8 cellular contexts compared by ENCODE assay signal in the genomic region with DNA sequence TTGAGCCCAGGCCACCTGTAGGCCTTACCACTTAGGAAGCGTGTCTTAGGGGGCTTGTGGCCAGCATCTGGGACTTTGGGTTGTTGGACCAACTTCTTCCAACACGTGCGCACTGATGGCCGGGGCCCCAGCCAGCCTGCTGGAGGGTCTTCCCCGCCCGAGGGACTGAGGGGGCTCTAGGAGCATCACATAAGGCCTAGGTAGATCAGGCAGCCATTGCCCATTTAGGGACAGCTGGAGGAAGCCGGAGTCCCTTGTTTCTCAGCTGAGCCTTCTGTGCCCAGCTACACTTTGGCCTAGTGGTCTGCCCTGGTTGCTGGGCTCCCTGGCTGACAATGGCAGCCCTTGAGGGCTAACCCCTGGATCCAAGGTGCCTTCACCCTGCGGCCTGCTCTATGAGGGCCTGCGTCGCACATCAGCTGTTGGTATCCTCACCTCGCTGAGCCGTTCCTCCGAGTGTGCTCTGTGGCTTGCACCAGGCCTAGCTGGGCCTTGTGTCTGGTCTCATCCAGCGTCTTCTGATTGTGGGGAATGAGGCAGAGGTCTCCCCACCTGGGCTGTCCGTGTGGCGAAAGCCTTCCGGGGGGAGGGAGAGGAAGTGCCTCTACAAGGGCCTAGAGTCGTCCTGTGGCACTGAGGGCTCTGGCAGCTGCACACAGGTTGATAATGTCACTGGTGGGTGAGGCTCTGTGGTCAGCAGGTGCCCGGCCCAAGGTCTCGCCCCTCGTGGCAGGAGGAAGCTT. TPM values are rescaled to one million over a fixed set of nuclear protein-coding genes. Genes with fewer than 3 reads are reported as not detected.
A peak's percentile ranks its signal among the peaks of the same experiment; 100 is the strongest.
DNase-seq lines count a peak whose midpoint lies in the region; ATAC-seq, FAIRE-seq and TF ChIP-seq lines count a peak whose summit lies in the region.

No MANE protein-coding gene starts in this region.

- no peak for TF ChIP-seq RAD21 in GM12878 (IDR thresholded peaks at IDR 0.05; ENCODE audit: insufficient read depth, low read depth, low read length)

- peak overlapping the region; percentile 72 for H3K4me3 Mint-ChIP-seq in activated naive CD4-positive, alpha-beta T cell treated with anti-CD3 and anti-CD28 coated beads, Interleukin-2, amount 10 ng/mL, durations not matched to agents 7 days and 5 days
- H3K4me3 Mint-ChIP-seq in activated T-helper 2 cell treated with anti-CD3 and anti-CD28 coated beads, Interferon-gamma antibody, Interleukin-2, Interleukin-4, amounts not matched to agents 10 μg/mL and 5 μg/mL and 100 μg/mL, durations not matched to agents 14 hours and 24 hours and 36 hours (ENCODE audit: low read depth) = no peak overlapping the region

- BruUV-seq in GM12878 (replicated peaks; lab: Mats Ljungman, UMichigan) = no TSS peak

- H3K27ac Mint-ChIP-seq in activated naive CD4-positive, alpha-beta T cell treated with anti-CD3 and anti-CD28 coated beads, Interleukin-2, amount 10 ng/mL, durations not matched to agents 7 days and 5 days = peak overlapping the region; percentile 84
- no peak overlapping the region for H3K27ac Mint-ChIP-seq in activated T-helper 2 cell treated with anti-CD3 and anti-CD28 coated beads, Interferon-gamma antibody, Interleukin-2, Interleukin-4, amounts not matched to agents 10 μg/mL and 5 μg/mL and 100 μg/mL, durations not matched to agents 14 hours and 24 hours and 36 hours

- H3K4me2 ChIP-seq in GM12878 (ENCODE audit: control insufficient read depth, insufficient read depth) = peak overlapping the region; percentile 93
- H3K4me2 ChIP-seq in mesendoderm (ENCODE audit: low read length) = peak overlapping the region; percentile 45

- H4K5ac ChIP-seq in mesendoderm (ENCODE audit: low read length) = no peak overlapping the region

- TF ChIP-seq POLR2A in GM12878 (IDR thresholded peaks at IDR 0.05; ENCODE audit: low read depth, low read length) = no peak
- TF ChIP-seq POLR2A in transverse colon (IDR thresholded peaks at IDR 0.05) = no peak

- TF ChIP-seq CTCF in GM12878 (IDR thresholded peaks at IDR 0.05 in 2 of 3, conservative IDR thresholded peaks at IDR 0.05 in 1 of 3; ENCODE audit: control insufficient read depth in 2 of 3, extremely low read depth in 1 of 3, insufficient read depth in 1 of 3, low read depth in 3 of 3, low read length in 3 of 3) (no peak), transverse colon (IDR thresholded peaks at IDR 0.05) (no peak)

- H3K18ac ChIP-seq in mesendoderm (ENCODE audit: low read length) = no peak overlapping the region

- no peak for FAIRE-seq in GM12878 (lab: Jason Lieb, UNC)

- in situ Hi-C loops in GM12878 (cut with MboI) = no loop called here
- in situ Hi-C loops in transverse colon (cut with MboI; ENCODE audit: low pct_ligation_motif_present in 1 of 4, low pct_unique_long_range_greater_than_20kb in 1 of 4, low sequenced_read_pairs in 3 of 4) = no loop called here

- H3K4me1 Mint-ChIP-seq in activated naive CD4-positive, alpha-beta T cell treated with anti-CD3 and anti-CD28 coated beads, Interleukin-2, amount 10 ng/mL, durations not matched to agents 7 days and 5 days = peaks cover 38% of the 10 kb centered on the region
- peaks cover 21% of the 10 kb centered on the region for H3K4me1 Mint-ChIP-seq in activated T-helper 2 cell treated with anti-CD3 and anti-CD28 coated beads, Interferon-gamma antibody, Interleukin-2, Interleukin-4, amounts not matched to agents 10 μg/mL and 5 μg/mL and 100 μg/mL, durations not matched to agents 14 hours and 24 hours and 36 hours (ENCODE audit: low read depth)

- peaks cover 17% of the 10 kb centered on the region for H3K79me1 ChIP-seq in mesendoderm (ENCODE audit: low read length)

- H3K9ac ChIP-seq in GM12878 (ENCODE audit: control insufficient read depth, insufficient read depth, low read length) (no peak overlapping the region), mesendoderm (ENCODE audit: low read length) (no peak overlapping the region)

- peak overlapping the region; percentile 40; the same call in 1 of the 2 replicates for H3K4me3 ChIP-seq in GM12878
- H3K4me3 ChIP-seq in mesendoderm (ENCODE audit: low read length) = no peak overlapping the region
- H3K4me3 ChIP-seq in transverse colon = peak overlapping the region in 2 of 4 donors; percentile 4 to 96

- POLR2A ChIA-PET in GM12878 (lab: Charles Lee) = interaction anchor here (3.0 kb wide), 1 partner anchor 122 kb away, joined by 11 read pairs; a partner anchor contains a TSS

- DNase-seq in activated naive CD4-positive, alpha-beta T cell treated with anti-CD3 and anti-CD28 coated beads, Interleukin-2, amount 10 ng/mL, durations not matched to agents 7 days and 5 days = no peak
- no peak for DNase-seq in activated naive CD4-positive, alpha-beta T cell (lab: John Stamatoyannopoulos, UW)
- no peak for DNase-seq in GM12878 (ENCODE audit: low read depth, low spot score)
- no peak for DNase-seq in mesendoderm
- DNase-seq in transverse colon = no peak
- no peak for DNase-seq in occipital lobe (lab: John Stamatoyannopoulos, UW)
- DNase-seq in kidney glomerular epithelial cell (lab: John Stamatoyannopoulos, UW) = no peak
- no peak for DNase-seq in activated T-helper 2 cell treated with anti-CD3 and anti-CD28 coated beads, Interferon-gamma antibody, Interleukin-2, Interleukin-4, amounts not matched to agents 10 μg/mL and 5 μg/mL and 100 μg/mL, durations not matched to agents 14 hours and 24 hours and 36 hours (ENCODE audit: low spot score)

- H3K9me3 ChIP-seq in GM12878 (replicated peaks; ENCODE audit: control insufficient read depth, insufficient read depth, low read length) (no peaks in the 10 kb centered on the region; the same call in 2 of the 3 replicates), transverse colon (no peaks in the 10 kb centered on the region)

- SMC1A ChIA-PET in GM12878 (lab: Charles Lee; ENCODE audit: uncharacterized antibody, unreplicated experiment) = no interaction called here

- H3K36me3 Mint-ChIP-seq in activated naive CD4-positive, alpha-beta T cell treated with anti-CD3 and anti-CD28 coated beads, Interleukin-2, amount 10 ng/mL, durations not matched to agents 7 days and 5 days = peaks cover 8% of the 10 kb centered on the region
- peaks cover 12% of the 10 kb centered on the region for H3K36me3 Mint-ChIP-seq in activated T-helper 2 cell treated with anti-CD3 and anti-CD28 coated beads, Interferon-gamma antibody, Interleukin-2, Interleukin-4, amounts not matched to agents 10 μg/mL and 5 μg/mL and 100 μg/mL, durations not matched to agents 14 hours and 24 hours and 36 hours (ENCODE audit: low read depth)

- H3K79me2 ChIP-seq in GM12878 (ENCODE audit: control insufficient read depth, insufficient read depth, low read length) = peaks cover 30% of the 10 kb centered on the region
- peaks cover 46% of the 10 kb centered on the region for H3K79me2 ChIP-seq in mesendoderm (ENCODE audit: control insufficient read depth, insufficient read depth, low read length)

- no peak for ATAC-seq in GM12878

- H4K20me1 ChIP-seq in GM12878 (ENCODE audit: control insufficient read depth, insufficient read depth) = peaks cover 5% of the 10 kb centered on the region

- H3K4me1 ChIP-seq in GM12878 (ENCODE audit: control insufficient read depth, insufficient read depth, low read length) = peaks cover 11% of the 10 kb centered on the region
- H3K4me1 ChIP-seq in mesendoderm (ENCODE audit: control insufficient read depth, low read depth, low read length) = no peaks in the 10 kb centered on the region
- peaks cover 17 to 45% (median 31%) of the 10 kb centered on the region in 4 donors for H3K4me1 ChIP-seq in transverse colon

- no peak overlapping the region for H3K23ac ChIP-seq in mesendoderm (ENCODE audit: low read length)

- peak overlapping the region; percentile 35 for H3K56ac ChIP-seq in mesendoderm (ENCODE audit: low read length)

- no peaks in the 10 kb centered on the region for H3K27me3 Mint-ChIP-seq in activated naive CD4-positive, alpha-beta T cell treated with anti-CD3 and anti-CD28 coated beads, Interleukin-2, amount 10 ng/mL, durations not matched to agents 7 days and 5 days
- H3K27me3 Mint-ChIP-seq in activated T-helper 2 cell treated with anti-CD3 and anti-CD28 coated beads, Interferon-gamma antibody, Interleukin-2, Interleukin-4, amounts not matched to agents 10 μg/mL and 5 μg/mL and 100 μg/mL, durations not matched to agents 14 hours and 24 hours and 36 hours (ENCODE audit: low read depth) = no peaks in the 10 kb centered on the region

- RAD21 ChIA-PET in GM12878 (lab: Charles Lee; ENCODE audit: unreplicated experiment) = no interaction called here

- H2BK5ac ChIP-seq in mesendoderm (ENCODE audit: low read length) = no peak overlapping the region

- intact Hi-C loops in GM12878 (cut with micrococcal nuclease; ENCODE audit: unreplicated experiment) = no loop called here
- intact Hi-C loops in transverse colon (cut with DNase I; ENCODE audit: low total_unique reads) = no loop called here
- intact Hi-C loops in activated T-helper 2 cell treated with anti-CD3 and anti-CD28 coated beads, Interferon-gamma antibody, Interleukin-2, Interleukin-4, amounts not matched to agents 10 μg/mL and 5 μg/mL and 100 μg/mL, durations not matched to agents 14 hours and 24 hours and 36 hours (cut with micrococcal nuclease) = loop anchor here (2.0 kb wide), 1 partner anchor 53 kb away; a partner anchor contains a TSS

- H3K27ac ChIP-seq in GM12878 (ENCODE audit: control insufficient read depth, insufficient read depth) = 0 out of 2 replicates have a peak overlapping the region, but pooled peaks have one; percentile 11
- H3K27ac ChIP-seq in mesendoderm (ENCODE audit: low read depth, low read length) = no peak overlapping the region
- H3K27ac ChIP-seq in transverse colon = peak overlapping the region; percentile 99 to 100 (median 100)

- no peak for TF ChIP-seq EP300 in GM12878 (IDR thresholded peaks at IDR 0.05; ENCODE audit: borderline replicate concordance in 1 of 2, control insufficient read depth in 1 of 2, low read depth in 2 of 2, low read length in 2 of 2)
- TF ChIP-seq EP300 in transverse colon (IDR thresholded peaks at IDR 0.05; ENCODE audit: low read depth) = no peak

- peaks cover 0 to 3% of the 10 kb centered on the region in 2 experiments; a peak in 1 of 4 replicates for H3K36me3 ChIP-seq in GM12878 (ENCODE audit: control insufficient read depth in 2 of 2, insufficient read depth in 2 of 2, low read length in 1 of 2)
- no peaks in the 10 kb centered on the region for H3K36me3 ChIP-seq in mesendoderm (ENCODE audit: control insufficient read depth, insufficient read depth, low read length)
- H3K36me3 ChIP-seq in transverse colon = no peaks in the 10 kb centered on the region

- no peak overlapping the region for H3K4ac ChIP-seq in mesendoderm (ENCODE audit: low read depth, low read length)

- H3K9me3 Mint-ChIP-seq in activated naive CD4-positive, alpha-beta T cell treated with anti-CD3 and anti-CD28 coated beads, Interleukin-2, amount 10 ng/mL, durations not matched to agents 7 days and 5 days = peaks cover 4% of the 10 kb centered on the region
- H3K9me3 Mint-ChIP-seq in activated T-helper 2 cell treated with anti-CD3 and anti-CD28 coated beads, Interferon-gamma antibody, Interleukin-2, Interleukin-4, amounts not matched to agents 10 μg/mL and 5 μg/mL and 100 μg/mL, durations not matched to agents 14 hours and 24 hours and 36 hours = no peaks in the 10 kb centered on the region

- CTCF ChIA-PET in activated naive CD4-positive, alpha-beta T cell treated with anti-CD3 and anti-CD28 coated beads, Interleukin-2, amount 10 ng/mL, durations not matched to agents 7 days and 5 days (lab: Charles Lee) = interaction anchor here (0.8 to 2.2 kb wide), 2 partner anchors 20 to 37 kb away, joined by 3 to 10 read pairs; no protein-coding TSS in a partner anchor
- CTCF ChIA-PET in GM12878 (lab: Yijun Ruan, JAX) = interaction anchor here (1.2 to 1.4 kb wide), 3 partner anchors 22 to 188 kb away, joined by 3 to 5 read pairs (median 5); a partner anchor contains a TSS

- H2AFZ ChIP-seq in GM12878 (ENCODE audit: control insufficient read depth, low read depth, low read length) = no peak overlapping the region

- no peaks in the 10 kb centered on the region for H3K27me3 ChIP-seq in GM12878 (replicated peaks in 1 of 2; ENCODE audit: control insufficient read depth in 2 of 2, insufficient read depth in 2 of 2, low read length in 1 of 2)
- H3K27me3 ChIP-seq in mesendoderm (ENCODE audit: insufficient read depth, low read length, poor library complexity) = no peaks in the 10 kb centered on the region
- no peaks in the 10 kb centered on the region for H3K27me3 ChIP-seq in transverse colon

- no peak overlapping the region for H2AK5ac ChIP-seq in mesendoderm (ENCODE audit: low read length)

- no peak overlapping the region for H4K8ac ChIP-seq in mesendoderm (ENCODE audit: low read depth, low read length)

- WGBS in GM12878 (ENCODE audit: insufficient coverage, insufficient replicate concordance, low lambda C conversion rate, missing lambda C conversion rate) = 85% methylated on average over 21 of the region's 21 CpGs
- no CpG with 5 or more reads among the region's 21 CpGs for WGBS in mesendoderm (ENCODE audit: extremely low coverage, insufficient coverage, low lambda C conversion rate)
- WGBS in transverse colon (ENCODE audit: low coverage in 1 of 2), 2 donors = 76% methylated on average over 21 of the region's 21 CpGs; no CpG with 5 or more reads in 1 of the 2 donors

- no peak overlapping the region for H2BK120ac ChIP-seq in mesendoderm (ENCODE audit: low read depth, low read length)

- H2BK15ac ChIP-seq in mesendoderm (replicated peaks; ENCODE audit: low read depth) = no peak overlapping the region

RNA-seq across cellular contexts. Expression of a gene that starts 1.3 kb away (rescaled TPM):
- total RNA-seq in GM12878 (2013; cell fraction: nucleolus; rRNA removed) = 57.7 and 68.4 TPM in 2 replicates
- total RNA-seq in GM12878 (2014; rRNA removed) (8.8 and 9.2 TPM in 2 replicates), GM12878 (2014; rRNA removed; fragmentation: Illumina TruSeq; extraction: Trizol) (6.3 and 7.0 TPM in 2 replicates), GM12878 (2021) (75.3 and 82.5 TPM in 2 replicates), transverse colon (100 to 1,000 TPM in 1 of 4 donors, 10 to 100 TPM in 3; 48.6 to 159 (median 56.1) TPM), occipital lobe (76.9 TPM)
- 40.8 TPM for polyA plus RNA-seq in GM12878 (2011; ENCODE audit: low read depth)
- polyA plus RNA-seq in GM12878 (2011; rRNA removed) (11.5 and 25.7 TPM in 2 replicates), GM12878 (2014; fragmentation: Illumina TruSeq; extraction: Trizol) (6.0 and 10.2 TPM in 2 replicates), GM12878 (2014; fragmentation: Nextera tagmentation; extraction: Ambion mirVana) (1 to 10 TPM in 1 of 2 experiments, under 1 TPM in 1; 0.92 to 2.6 TPM), GM12878 (2014; rRNA removed) (56.7 and 66.6 TPM in 2 replicates), GM12878 (2016; fragmentation: Nextera tagmentation; extraction: Ambion mirVana) (10 to 100 TPM; 63.3 to 75.6 TPM)
- polyA plus RNA-seq in GM12878 (2011; cell fraction: cytosol; rRNA removed) = 46.9 and 73.5 TPM in 2 replicates
- polyA plus RNA-seq in GM12878 (2011; cell fraction: nucleus; rRNA removed) = 102 and 124 TPM in 2 replicates
- 80.1 and 111 TPM in 2 replicates for polyA plus RNA-seq in GM12878 (2012)
- 26.5 and 35.7 TPM in 2 replicates for polyA minus RNA-seq in GM12878 (2011; rRNA and poly(A)+ RNA removed)
- 24.1 and 28.6 TPM in 2 replicates for polyA minus RNA-seq in GM12878 (2011; cell fraction: cytosol; rRNA and poly(A)+ RNA removed)
- polyA minus RNA-seq in GM12878 (2011; cell fraction: nucleus; rRNA and poly(A)+ RNA removed) = 18.0 and 26.1 TPM in 2 replicates
- polyA plus RNA-seq in mesendoderm (2013, experiment 1 of 2) = 95.2 TPM
- 94.3 TPM for polyA plus RNA-seq in mesendoderm (2013, experiment 2 of 2)
- 85.9 and 86.1 TPM in 2 replicates for total RNA-seq in activated T-helper 2 cell treated with anti-CD3 and anti-CD28 coated beads, Interferon-gamma antibody, Interleukin-2, Interleukin-4, amounts not matched to agents 10 μg/mL and 5 μg/mL and 100 μg/mL, durations not matched to agents 14 hours and 24 hours and 36 hours

RNA-seq across cellular contexts. Expression of a gene that starts 21.7 kb away (rescaled TPM):
- 3.2 TPM in 2 replicates for total RNA-seq in GM12878 (2013; cell fraction: nucleolus; rRNA removed)
- total RNA-seq in GM12878 (2014; rRNA removed) = 29.2 and 30.3 TPM in 2 replicates
- 7.4 TPM in 2 replicates for total RNA-seq in GM12878 (2014; rRNA removed; fragmentation: Illumina TruSeq; extraction: Trizol)
- 12.3 and 14.3 TPM in 2 replicates for total RNA-seq in GM12878 (2021)
- polyA plus RNA-seq in GM12878 (2011; ENCODE audit: low read depth) = 4.3 TPM
- 1.8 and 4.7 TPM in 2 replicates for polyA plus RNA-seq in GM12878 (2011; rRNA removed)
- 11.0 and 18.5 TPM in 2 replicates for polyA plus RNA-seq in GM12878 (2011; cell fraction: cytosol; rRNA removed)
- 7.0 and 10.3 TPM in 2 replicates for polyA plus RNA-seq in GM12878 (2011; cell fraction: nucleus; rRNA removed)
- polyA plus RNA-seq in GM12878 (2012) = 9.5 and 13.0 TPM in 2 replicates
- polyA plus RNA-seq in GM12878 (2014; fragmentation: Illumina TruSeq; extraction: Trizol) = 3.3 and 5.9 TPM in 2 replicates
- 1 to 10 TPM; 1.6 to 2.8 TPM for polyA plus RNA-seq in GM12878 (2014; fragmentation: Nextera tagmentation; extraction: Ambion mirVana)
- polyA plus RNA-seq in GM12878 (2014; rRNA removed) = 14.9 and 23.3 TPM in 2 replicates
- polyA plus RNA-seq in GM12878 (2016; fragmentation: Nextera tagmentation; extraction: Ambion mirVana) = 10 to 100 TPM; 15.5 to 16.4 TPM
- polyA minus RNA-seq in GM12878 (2011; rRNA and poly(A)+ RNA removed) = 2.3 and 8.2 TPM in 2 replicates
- polyA minus RNA-seq in GM12878 (2011; cell fraction: cytosol; rRNA and poly(A)+ RNA removed) = 3.5 and 4.8 TPM in 2 replicates
- 1.3 and 2.4 TPM in 2 replicates for polyA minus RNA-seq in GM12878 (2011; cell fraction: nucleus; rRNA and poly(A)+ RNA removed)
- polyA plus RNA-seq in mesendoderm (2013, experiment 1 of 2) = 9.8 TPM
- polyA plus RNA-seq in mesendoderm (2013, experiment 2 of 2) = 10.2 TPM
- total RNA-seq in transverse colon = 100 to 1,000 TPM in 2 of 4 donors, 10 to 100 TPM in 2; 86.1 to 381 (median 118) TPM
- 52.3 TPM for total RNA-seq in occipital lobe
- 10.2 and 13.0 TPM in 2 replicates for total RNA-seq in activated T-helper 2 cell treated with anti-CD3 and anti-CD28 coated beads, Interferon-gamma antibody, Interleukin-2, Interleukin-4, amounts not matched to agents 10 μg/mL and 5 μg/mL and 100 μg/mL, durations not matched to agents 14 hours and 24 hours and 36 hours

RNA-seq across cellular contexts. Expression of a gene that starts 27.5 kb away (rescaled TPM):
- total RNA-seq in GM12878 (2013; cell fraction: nucleolus; rRNA removed) = not detected in 2 replicates
- not detected in 2 replicates for total RNA-seq in GM12878 (2014; rRNA removed)
- not detected in 2 replicates for total RNA-seq in GM12878 (2014; rRNA removed; fragmentation: Illumina TruSeq; extraction: Trizol)
- not detected in 2 replicates for total RNA-seq in GM12878 (2021)
- not detected for polyA plus RNA-seq in GM12878 (2011; ENCODE audit: low read depth)
- polyA plus RNA-seq in GM12878 (2011; rRNA removed) = 0.12 and 0.45 TPM in 2 replicates
- polyA plus RNA-seq in GM12878 (2011; cell fraction: cytosol; rRNA removed) = 0.53 and 0.73 TPM in 2 replicates
- 0.75 and 1.1 TPM in 2 replicates for polyA plus RNA-seq in GM12878 (2011; cell fraction: nucleus; rRNA removed)
- polyA plus RNA-seq in GM12878 (2012) = 0.20 and 0.31 TPM in 2 replicates
- polyA plus RNA-seq in GM12878 (2014; fragmentation: Illumina TruSeq; extraction: Trizol) = not detected in 2 replicates
- not detected for polyA plus RNA-seq in GM12878 (2014; fragmentation: Nextera tagmentation; extraction: Ambion mirVana)
- polyA plus RNA-seq in GM12878 (2014; rRNA removed) = not detected in 2 replicates
- not detected for polyA plus RNA-seq in GM12878 (2016; fragmentation: Nextera tagmentation; extraction: Ambion mirVana)
- polyA minus RNA-seq in GM12878 (2011; rRNA and poly(A)+ RNA removed) = 0.15 and 0.21 TPM in 2 replicates
- polyA minus RNA-seq in GM12878 (2011; cell fraction: cytosol; rRNA and poly(A)+ RNA removed) = 1.2 TPM in 1 of 2 replicates, not detected in the other
- polyA minus RNA-seq in GM12878 (2011; cell fraction: nucleus; rRNA and poly(A)+ RNA removed) = 0.48 TPM in 1 of 2 replicates, not detected in the other
- 0.22 TPM for polyA plus RNA-seq in mesendoderm (2013, experiment 1 of 2)
- 0.18 TPM for polyA plus RNA-seq in mesendoderm (2013, experiment 2 of 2)
- total RNA-seq in transverse colon = 100 to 1,000 TPM in 1 of 4 donors, 10 to 100 TPM in 1, 1 to 10 TPM in 2; 2.3 to 123 (median 10.3) TPM
- total RNA-seq in occipital lobe = 0.94 TPM
- 7.1 and 7.4 TPM in 2 replicates for total RNA-seq in activated T-helper 2 cell treated with anti-CD3 and anti-CD28 coated beads, Interferon-gamma antibody, Interleukin-2, Interleukin-4, amounts not matched to agents 10 μg/mL and 5 μg/mL and 100 μg/mL, durations not matched to agents 14 hours and 24 hours and 36 hours

RNA-seq across cellular contexts. Expression of a gene that starts 48.4 kb away (rescaled TPM):
- total RNA-seq in GM12878 (2013; cell fraction: nucleolus; rRNA removed) = not detected in 2 replicates
- 0.45 and 0.54 TPM in 2 replicates for total RNA-seq in GM12878 (2014; rRNA removed)
- 0.22 TPM in 1 of 2 replicates, not detected in the other for total RNA-seq in GM12878 (2014; rRNA removed; fragmentation: Illumina TruSeq; extraction: Trizol)
- total RNA-seq in GM12878 (2021) = 0.26 and 0.56 TPM in 2 replicates
- polyA plus RNA-seq in GM12878 (2011; ENCODE audit: low read depth) = 0.16 TPM
- polyA plus RNA-seq in GM12878 (2011; rRNA removed) = 0.05 TPM in 1 of 2 replicates, not detected in the other
- 0.13 and 0.15 TPM in 2 replicates for polyA plus RNA-seq in GM12878 (2011; cell fraction: cytosol; rRNA removed)
- 0.58 and 0.83 TPM in 2 replicates for polyA plus RNA-seq in GM12878 (2011; cell fraction: nucleus; rRNA removed)
- polyA plus RNA-seq in GM12878 (2012) = 0.31 TPM in 2 replicates
- 0.03 TPM in 1 of 2 replicates, not detected in the other for polyA plus RNA-seq in GM12878 (2014; fragmentation: Illumina TruSeq; extraction: Trizol)
- under 1 TPM in 1 of 2 experiments, not detected in 1; 0.07 TPM for polyA plus RNA-seq in GM12878 (2014; fragmentation: Nextera tagmentation; extraction: Ambion mirVana)
- polyA plus RNA-seq in GM12878 (2014; rRNA removed) = 0.18 and 0.57 TPM in 2 replicates
- polyA plus RNA-seq in GM12878 (2016; fragmentation: Nextera tagmentation; extraction: Ambion mirVana) = under 1 TPM; 0.62 to 0.93 TPM
- 0.21 TPM in 1 of 2 replicates, not detected in the other for polyA minus RNA-seq in GM12878 (2011; rRNA and poly(A)+ RNA removed)
- not detected in 2 replicates for polyA minus RNA-seq in GM12878 (2011; cell fraction: cytosol; rRNA and poly(A)+ RNA removed)
- 0.12 and 0.19 TPM in 2 replicates for polyA minus RNA-seq in GM12878 (2011; cell fraction: nucleus; rRNA and poly(A)+ RNA removed)
- polyA plus RNA-seq in mesendoderm (2013, experiment 1 of 2) = 0.41 TPM
- polyA plus RNA-seq in mesendoderm (2013, experiment 2 of 2) = 0.50 TPM
- total RNA-seq in transverse colon = 10 to 100 TPM in 1 of 4 donors, 1 to 10 TPM in 3; 3.2 to 10.5 (median 4.1) TPM
- total RNA-seq in occipital lobe = 5.1 TPM
- total RNA-seq in activated T-helper 2 cell treated with anti-CD3 and anti-CD28 coated beads, Interferon-gamma antibody, Interleukin-2, Interleukin-4, amounts not matched to agents 10 μg/mL and 5 μg/mL and 100 μg/mL, durations not matched to agents 14 hours and 24 hours and 36 hours = 0.89 and 1.7 TPM in 2 replicates

RNA-seq across cellular contexts. Expression of a gene that starts 53.3 kb away (rescaled TPM):
- total RNA-seq in GM12878 (2013; cell fraction: nucleolus; rRNA removed) = 182 and 185 TPM in 2 replicates
- total RNA-seq in GM12878 (2014; rRNA removed) (127 and 175 TPM in 2 replicates), GM12878 (2014; rRNA removed; fragmentation: Illumina TruSeq; extraction: Trizol) (146 and 155 TPM in 2 replicates), GM12878 (2021) (314 and 339 TPM in 2 replicates), transverse colon (100 to 1,000 TPM in 2 of 4 donors, 10 to 100 TPM in 2; 72.2 to 164 (median 101) TPM), occipital lobe (49.9 TPM)
- 138 TPM for polyA plus RNA-seq in GM12878 (2011; ENCODE audit: low read depth)
- polyA plus RNA-seq in GM12878 (2011; rRNA removed) (131 and 134 TPM in 2 replicates), GM12878 (2014; fragmentation: Illumina TruSeq; extraction: Trizol) (233 and 245 TPM in 2 replicates), GM12878 (2014; fragmentation: Nextera tagmentation; extraction: Ambion mirVana) (10 to 100 TPM; 14.3 to 35.9 TPM), GM12878 (2014; rRNA removed) (220 and 260 TPM in 2 replicates), GM12878 (2016; fragmentation: Nextera tagmentation; extraction: Ambion mirVana) (100 to 1,000 TPM; 374 to 415 TPM)
- polyA plus RNA-seq in GM12878 (2011; cell fraction: cytosol; rRNA removed) = 149 and 253 TPM in 2 replicates
- 161 and 230 TPM in 2 replicates for polyA plus RNA-seq in GM12878 (2011; cell fraction: nucleus; rRNA removed)
- 155 and 193 TPM in 2 replicates for polyA plus RNA-seq in GM12878 (2012)
- polyA minus RNA-seq in GM12878 (2011; rRNA and poly(A)+ RNA removed) = 98.7 and 117 TPM in 2 replicates
- 77.2 and 93.8 TPM in 2 replicates for polyA minus RNA-seq in GM12878 (2011; cell fraction: cytosol; rRNA and poly(A)+ RNA removed)
- 66.1 and 115 TPM in 2 replicates for polyA minus RNA-seq in GM12878 (2011; cell fraction: nucleus; rRNA and poly(A)+ RNA removed)
- 329 TPM for polyA plus RNA-seq in mesendoderm (2013, experiment 1 of 2)
- 325 TPM for polyA plus RNA-seq in mesendoderm (2013, experiment 2 of 2)
- total RNA-seq in activated T-helper 2 cell treated with anti-CD3 and anti-CD28 coated beads, Interferon-gamma antibody, Interleukin-2, Interleukin-4, amounts not matched to agents 10 μg/mL and 5 μg/mL and 100 μg/mL, durations not matched to agents 14 hours and 24 hours and 36 hours = 336 and 347 TPM in 2 replicates
